17 cellular contexts compared by ENCODE assay signal in the genomic region with DNA sequence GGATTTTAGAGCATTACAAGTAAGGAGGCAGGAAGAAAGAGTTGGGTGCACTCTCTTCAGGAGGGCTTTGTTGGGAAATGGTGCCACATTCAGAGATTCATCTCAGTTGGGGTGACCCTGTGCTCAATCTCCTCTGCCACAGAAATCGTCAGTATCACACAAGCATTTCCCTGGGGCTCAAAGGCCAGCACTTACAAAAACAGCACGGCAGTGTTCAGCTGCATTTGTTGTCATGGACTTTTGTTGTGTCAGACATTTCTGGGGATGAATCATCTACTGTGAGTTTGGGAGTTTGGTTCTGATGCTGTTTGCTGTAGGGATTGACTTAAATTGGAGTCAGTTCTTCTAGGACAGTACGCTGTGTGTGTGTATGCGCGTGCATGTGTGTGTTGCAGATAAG. TPM values are rescaled to one million over a fixed set of nuclear protein-coding genes. Genes with fewer than 3 reads are reported as not detected.
DNase-seq lines count a peak whose midpoint lies in the region; ATAC-seq lines count a peak whose summit lies in the region.
"Had no signal": no experiment of that assay in that cellular context is flagged by ENCODE, and none has a peak within 500 bp of the region (broad histone marks: within the 10 kb centered on the region; RNA-seq: fewer than 3 reads in every experiment).

No MANE protein-coding gene starts in this region.

- H3K9me3 Mint-ChIP-seq in activated naive CD4-positive, alpha-beta T cell treated with anti-CD3 and anti-CD28 coated beads, Interleukin-2, amount 50 U/mL, for 72 hours = peaks cover 6 to 18% of the 10 kb centered on the region in 2 donors
- H3K9me3 Mint-ChIP-seq: endodermal cell had no signal

- no peak overlapping the region for H3K27ac Mint-ChIP-seq in activated naive CD4-positive, alpha-beta T cell treated with anti-CD3 and anti-CD28 coated beads, Interleukin-2, amount 50 U/mL, for 72 hours
- H3K27ac Mint-ChIP-seq: activated naive CD8-positive, alpha-beta T cell treated with anti-CD3 and anti-CD28 coated beads, Interleukin-2, amount 10 ng/mL, durations not matched to agents 7 days and 5 days; CD4-positive, alpha-beta memory T cell; endodermal cell; T-cell had no signal

- DNase-seq in LHCN-M2 (ENCODE audit: low read depth) (peak; percentile 16), dermis blood vessel endothelial cell (peak; percentile 57), lung microvascular endothelial cell (ENCODE audit: low read depth in 2 of 2) (peak; percentile 43 to 57), NCI-H526 treated with DMSO at 0.1 percent for 48 hours (lab: John Stamatoyannopoulos, UW) (no peak), ecto neural progenitor cell (ENCODE audit: low spot score) (no peak)
- no peak for DNase-seq in activated naive CD4-positive, alpha-beta T cell treated with anti-CD3 and anti-CD28 coated beads, Interleukin-2, amount 50 U/mL, for 72 hours (ENCODE audit: low spot score in 2 of 2)
- DNase-seq: activated CD8-positive, alpha-beta memory T cell treated with anti-CD3 and anti-CD28 coated beads, Interleukin-2, amount 50 U/mL, for 48 hours; activated naive CD8-positive, alpha-beta T cell treated with anti-CD3 and anti-CD28 coated beads, Interleukin-2, amount 10 ng/mL, durations not matched to agents 7 days and 5 days; CD4-positive, alpha-beta memory T cell; endodermal cell; mesendoderm; NCI-H446; PC-3; psoas muscle; T-cell had no signal

- H3K9ac ChIP-seq in stomach smooth muscle (ENCODE audit: low read length in 2 of 2) = no peak overlapping the region

- H3K9me3 ChIP-seq in stomach smooth muscle (ENCODE audit: control insufficient read depth in 2 of 2, low read length in 2 of 2) = no peaks in the 10 kb centered on the region
- H3K9me3 ChIP-seq: psoas muscle had no signal

- no peaks in the 10 kb centered on the region for H3K27me3 ChIP-seq in stomach smooth muscle (ENCODE audit: control insufficient read depth in 1 of 2, insufficient read depth in 2 of 2, low read length in 2 of 2)

- H3K36me3 ChIP-seq in stomach smooth muscle (ENCODE audit: control insufficient read depth in 2 of 2, insufficient read depth in 2 of 2, low read length in 2 of 2) = peaks cover 1 to 2% of the 10 kb centered on the region in 2 donors

- H3K4me3 ChIP-seq in stomach smooth muscle (ENCODE audit: low read length in 2 of 2) = no peak overlapping the region
- H3K4me3 ChIP-seq: psoas muscle had no signal

- peaks cover 10% of the 10 kb centered on the region for H3K4me1 ChIP-seq in stomach smooth muscle (ENCODE audit: control insufficient read depth, insufficient read depth, low read length)

- H3K36me3 Mint-ChIP-seq in activated naive CD4-positive, alpha-beta T cell treated with anti-CD3 and anti-CD28 coated beads, Interleukin-2, amount 50 U/mL, for 72 hours = no peaks in the 10 kb centered on the region
- H3K36me3 Mint-ChIP-seq: activated naive CD8-positive, alpha-beta T cell treated with anti-CD3 and anti-CD28 coated beads, Interleukin-2, amount 10 ng/mL, durations not matched to agents 7 days and 5 days; CD4-positive, alpha-beta memory T cell; T-cell had no signal

- ATAC-seq in HG03135 (IDR thresholded peaks at IDR 0.05; ENCODE audit: unreplicated experiment) = no peak
- no peak for ATAC-seq in activated naive CD4-positive, alpha-beta T cell treated with anti-CD3 and anti-CD28 coated beads, Interleukin-2, amount 50 U/mL, for 72 hours
- ATAC-seq: PC-3, T-cell had no signal

- H3K27ac ChIP-seq in stomach smooth muscle (ENCODE audit: low read length) = peak overlapping the region; percentile 42
- H3K27ac ChIP-seq: psoas muscle had no signal

RNA-seq across cellular contexts. Expression of a gene that starts 52.4 kb away (rescaled TPM):
- total RNA-seq in LHCN-M2 (2014; rRNA removed) = 0.13 and 0.29 TPM in 2 replicates
- 0.26 TPM for polyA plus RNA-seq in LHCN-M2 (2012)
- total RNA-seq in dermis blood vessel endothelial cell = 80.3 and 86.0 TPM in 2 replicates
- total RNA-seq in lung microvascular endothelial cell = 20.6 and 21.1 TPM in 2 replicates
- not detected for total RNA-seq in activated naive CD4-positive, alpha-beta T cell treated with anti-CD3 and anti-CD28 coated beads, Interleukin-2, amount 50 U/mL, for 72 hours
- total RNA-seq: activated naive CD8-positive, alpha-beta T cell treated with anti-CD3 and anti-CD28 coated beads, Interleukin-2, amount 10 ng/mL, durations not matched to agents 7 days and 5 days; CD4-positive, alpha-beta memory T cell had no signal
- polyA plus RNA-seq: CD4-positive, alpha-beta memory T cell had no signal

Comparison
In these comparisons a context has a peak if more than half of its experiments do, and no peak if none do; other contexts are left out.
1. DNase-seq: peak in LHCN-M2 (single experiment), dermis blood vessel endothelial cell (single experiment) and lung microvascular endothelial cell (2 of 2); none in NCI-H526 treated with DMSO at 0.1 percent for 48 hours (single experiment), activated naive CD4-positive, alpha-beta T cell treated with anti-CD3 and anti-CD28 coated beads, Interleukin-2, amount 50 U/mL, for 72 hours (0 of 2) and ecto neural progenitor cell (single experiment).
2. RNA of a gene that starts 52.4 kb away (total RNA-seq): 80.3 to 86.0 TPM in dermis blood vessel endothelial cell and 20.6 to 21.1 TPM in lung microvascular endothelial cell; 0.13 to 0.29 TPM in LHCN-M2 and not detected in activated naive CD4-positive, alpha-beta T cell treated with anti-CD3 and anti-CD28 coated beads, Interleukin-2, amount 50 U/mL, for 72 hours; every median in the first group is over 10 times any median in the second.